ENCODE assay signal across 21 cellular contexts in genomic region chr3:47791193-47791855, GRCh38. TPM values are rescaled to one million over a fixed set of nuclear protein-coding genes. Genes with fewer than 3 reads are reported as not detected.
DNase-seq lines count a peak whose midpoint lies in the region; ATAC-seq, FAIRE-seq and TF ChIP-seq lines count a peak whose summit lies in the region.
"Had no signal": no experiment of that assay in that cellular context is flagged by ENCODE, and none has a peak within 500 bp of the region (broad histone marks: within the 10 kb centered on the region; RNA-seq: fewer than 3 reads in every experiment).

No MANE protein-coding gene starts in this region.

- H3K9me3 ChIP-seq in BLaER1 = peaks cover 16% of the 10 kb centered on the region
- H3K9me3 ChIP-seq in SK-N-MC (ENCODE audit: low read depth, low read length) = no peaks in the 10 kb centered on the region
- H3K9me3 ChIP-seq in HepG2 (ENCODE audit: low read length) = no peaks in the 10 kb centered on the region

- in situ Hi-C loops in HepG2 (cut with HindIII; ENCODE audit: extremely low pct_ligation_motif_present, low pct_unique_long_range_greater_than_20kb) = loop anchor here (5.0 kb wide), 1 partner anchor 274 kb away; no protein-coding TSS in a partner anchor

- no peak for TF ChIP-seq EP300 in HepG2 (IDR thresholded peaks at IDR 0.05; ENCODE audit: low read depth in 2 of 2, low read length in 2 of 2)
- no peak for TF ChIP-seq EP300 in HepG2 (CRISPR knock-in tag; IDR thresholded peaks at IDR 0.05; ENCODE audit: borderline replicate concordance)

- no peaks in the 10 kb centered on the region for H3K79me2 ChIP-seq in HepG2 (ENCODE audit: insufficient read depth, low read length)

- POLR2A ChIA-PET in HepG2 (lab: Yijun Ruan, JAX) = no interaction called here

- FAIRE-seq in HepG2 (lab: Jason Lieb, UNC) = no peak
- FAIRE-seq: GM12891, GM18507, H1 had no signal

- no TSS peak for BruUV-seq in HepG2 (replicated peaks; lab: Mats Ljungman, UMichigan)

- H2AFZ ChIP-seq in HepG2 (ENCODE audit: low read length) = no peak overlapping the region

- CTCF ChIA-PET in HepG2 (lab: Yijun Ruan, JAX; ENCODE audit: low intra/inter-chr PET ratio, low total read pairs) = no interaction called here

- H3K27ac ChIP-seq in BLaER1 (0 out of 2 replicates have a peak overlapping the region, but pooled peaks have one; percentile 30), SK-N-MC (peak overlapping the region; percentile 92), HepG2 (ENCODE audit: extremely low read length, insufficient read depth, low read length) (no peak overlapping the region)
- H3K27ac ChIP-seq: RWPE1 had no signal

- no peaks in the 10 kb centered on the region for H4K20me1 ChIP-seq in BLaER1
- no peaks in the 10 kb centered on the region for H4K20me1 ChIP-seq in HepG2 (ENCODE audit: insufficient read depth, low read length)

- no peak for TF ChIP-seq CTCF in HepG2 (CRISPR knock-in tag; IDR thresholded peaks at IDR 0.05)

- peak overlapping the region; percentile 40 for H3K4me2 ChIP-seq in BLaER1
- no peak overlapping the region for H3K4me2 ChIP-seq in HepG2 (ENCODE audit: low read depth, low read length)

- H3K27me3 ChIP-seq in BLaER1 (no peaks in the 10 kb centered on the region), HepG2 (ENCODE audit: control insufficient read depth in 1 of 2, insufficient read depth in 2 of 2, low read length in 2 of 2) (no peaks in the 10 kb centered on the region)

- DNase-seq in EL = peak; percentile 20
- peak; percentile 92 for DNase-seq in SK-N-MC (ENCODE audit: low read depth, low spot score)
- DNase-seq in HepG2 (ENCODE audit: low spot score) = no peak
- no peak for DNase-seq in SIG-M5 treated with dmso at 0.1 percent for 504 hours (lab: John Stamatoyannopoulos, UW; ENCODE audit: unreplicated experiment)
- DNase-seq in stimulated activated naive CD8-positive, alpha-beta T cell treated with anti-CD3 and anti-CD28 coated beads, Interleukin-15, Interleukin-2, amounts not matched to agents 100 U/mL and 50 U/mL, for 24 hours = no peak
- DNase-seq: Calu3; CD4-positive, CD25-positive, alpha-beta regulatory T cell; GDM1; IMR-90; NCI-H187 treated with DMSO at 0.1 percent for 48 hours; NCI-H2171 treated with DMSO at 0.1 percent for 48 hours; NCI-H446 treated with DMSO at 0.1 percent for 48 hours; OCI-M1; T-helper 2 cell had no signal

- H3K4me1 ChIP-seq in BLaER1 (peaks cover 17% of the 10 kb centered on the region), HepG2 (ENCODE audit: insufficient read depth, low read length) (peaks cover 21% of the 10 kb centered on the region)

- no peaks in the 10 kb centered on the region for H3K36me3 ChIP-seq in BLaER1
- H3K36me3 ChIP-seq in SK-N-MC (ENCODE audit: insufficient read depth, low read length) = no peaks in the 10 kb centered on the region
- no peaks in the 10 kb centered on the region for H3K36me3 ChIP-seq in HepG2 (replicated peaks in 1 of 2; ENCODE audit: control insufficient read depth in 1 of 2, insufficient read depth in 2 of 2, low read length in 2 of 2)

- intact Hi-C loops in HepG2 (cut with micrococcal nuclease; ENCODE audit: unreplicated experiment) = no loop called here

- TF ChIP-seq RAD21 in HepG2 (CRISPR knock-in tag; IDR thresholded peaks at IDR 0.05) = no peak

- no peak overlapping the region for H3K9ac ChIP-seq in BLaER1
- no peak overlapping the region for H3K9ac ChIP-seq in SK-N-MC (ENCODE audit: insufficient read length)
- no peak overlapping the region for H3K9ac ChIP-seq in HepG2 (ENCODE audit: insufficient read depth, low read depth, low read length)

- ATAC-seq in HepG2 (no peak), GM18858 (IDR thresholded peaks at IDR 0.05; ENCODE audit: unreplicated experiment) (no peak)
- no peak for ATAC-seq in stimulated activated naive CD8-positive, alpha-beta T cell treated with anti-CD3 and anti-CD28 coated beads, Interleukin-15, Interleukin-2, amounts not matched to agents 100 U/mL and 50 U/mL, for 24 hours
- ATAC-seq: SK-N-SH treated with all-trans-retinoic acid at 6 μM for 48 hours had no signal

- H3K4me3 ChIP-seq in BLaER1 (no peak overlapping the region), SK-N-MC (no peak overlapping the region), HepG2 (replicated peaks in 1 of 3; ENCODE audit: insufficient read depth in 1 of 3, low read depth in 2 of 3, low read length in 3 of 3) (no peak overlapping the region)

- WGBS in HepG2 (ENCODE audit: low lambda C conversion rate) = 74% methylated on average over 12 of the region's 16 CpGs

- no peak for TF ChIP-seq POLR2A in HepG2 (IDR thresholded peaks at IDR 0.05; ENCODE audit: insufficient read depth in 1 of 2, low read depth in 2 of 2, low read length in 2 of 2)

TF ChIP-seq in HepG2, 621 proteins besides CTCF, POLR2A, EP300 and RAD21:
- TF ChIP-seq ZNF121 (CRISPR knock-in tag; IDR thresholded peaks at IDR 0.05) = peak; percentile 47; the same call in 1 of the 2 replicates
- TF ChIP-seq NFE2L2 (IDR thresholded peaks at IDR 0.05; ENCODE audit: low read length) = no peak
- no peak for TF ChIP-seq MYC (CRISPR knock-in tag; IDR thresholded peaks at IDR 0.05; ENCODE audit: borderline replicate concordance)

RNA-seq across cellular contexts. Expression of gene SMARCC1, which starts 9.6 kb away (rescaled TPM):
- 53.6 and 58.4 TPM in 2 replicates for total RNA-seq in HepG2 (2016; rRNA removed; fragmentation: Illumina TruSeq; extraction: Trizol)
- 31.7 and 35.7 TPM in 2 replicates for total RNA-seq in HepG2 (2016; cell fraction: cytosol; rRNA removed; fragmentation: Illumina TruSeq; extraction: Trizol; ENCODE audit: low read depth)
- 46.9 and 62.8 TPM in 2 replicates for total RNA-seq in HepG2 (2016; cell fraction: insoluble cytoplasmic fraction; rRNA removed; fragmentation: Illumina TruSeq; extraction: Trizol)
- total RNA-seq in HepG2 (2016; cell fraction: membrane; rRNA removed; fragmentation: Illumina TruSeq; extraction: Trizol) = 19.5 and 23.9 TPM in 2 replicates
- 53.6 and 55.4 TPM in 2 replicates for total RNA-seq in HepG2 (2016; cell fraction: nucleus; rRNA removed; fragmentation: Illumina TruSeq; extraction: Trizol)
- polyA plus RNA-seq in HepG2 (2011; rRNA removed) = 38.3 and 47.9 TPM in 2 replicates
- polyA plus RNA-seq in HepG2 (2011; cell fraction: cytosol; rRNA removed) = 11.9 and 13.7 TPM in 2 replicates
- polyA plus RNA-seq in HepG2 (2011; cell fraction: nucleus; rRNA removed) = 28.8 and 29.2 TPM in 2 replicates
- 35.0 and 49.8 TPM in 2 replicates for polyA plus RNA-seq in HepG2 (2012)
- polyA plus RNA-seq in HepG2 (2016; cell fraction: cytosol; fragmentation: Illumina TruSeq; extraction: Trizol; ENCODE audit: low read depth) = 1.8 and 2.0 TPM in 2 replicates
- polyA plus RNA-seq in HepG2 (2016; cell fraction: insoluble cytoplasmic fraction; fragmentation: Illumina TruSeq; extraction: Trizol; ENCODE audit: low read depth) = 35.8 and 41.7 TPM in 2 replicates
- 4.7 and 6.4 TPM in 2 replicates for polyA plus RNA-seq in HepG2 (2016; cell fraction: membrane; fragmentation: Illumina TruSeq; extraction: Trizol; ENCODE audit: low read depth)
- polyA plus RNA-seq in HepG2 (2016; cell fraction: nucleus; fragmentation: Illumina TruSeq; extraction: Trizol; ENCODE audit: insufficient read depth, low read depth) = 53.2 and 60.9 TPM in 2 replicates
- polyA minus RNA-seq in HepG2 (2011; rRNA and poly(A)+ RNA removed; ENCODE audit: low replicate concordance) = 72.6 and 165 TPM in 2 replicates
- polyA minus RNA-seq in HepG2 (2011; cell fraction: cytosol; rRNA and poly(A)+ RNA removed) = 31.1 and 46.0 TPM in 2 replicates
- 73.1 and 73.5 TPM in 2 replicates for polyA minus RNA-seq in HepG2 (2011; cell fraction: nucleus; rRNA and poly(A)+ RNA removed)

RNA-seq across cellular contexts. Expression of gene DHX30, which starts 11.6 kb away (rescaled TPM):
- total RNA-seq in HepG2 (2016; rRNA removed; fragmentation: Illumina TruSeq; extraction: Trizol) = 45.6 and 59.4 TPM in 2 replicates
- total RNA-seq in HepG2 (2016; cell fraction: cytosol; rRNA removed; fragmentation: Illumina TruSeq; extraction: Trizol; ENCODE audit: low read depth) = 13.6 and 17.0 TPM in 2 replicates
- 38.6 and 62.5 TPM in 2 replicates for total RNA-seq in HepG2 (2016; cell fraction: insoluble cytoplasmic fraction; rRNA removed; fragmentation: Illumina TruSeq; extraction: Trizol)
- total RNA-seq in HepG2 (2016; cell fraction: membrane; rRNA removed; fragmentation: Illumina TruSeq; extraction: Trizol) = 22.4 and 24.3 TPM in 2 replicates
- 62.9 and 74.7 TPM in 2 replicates for total RNA-seq in HepG2 (2016; cell fraction: nucleus; rRNA removed; fragmentation: Illumina TruSeq; extraction: Trizol)
- 30.6 and 40.7 TPM in 2 replicates for polyA plus RNA-seq in HepG2 (2011; rRNA removed)
- polyA plus RNA-seq in HepG2 (2011; cell fraction: cytosol; rRNA removed) = 28.3 and 39.0 TPM in 2 replicates
- 163 and 197 TPM in 2 replicates for polyA plus RNA-seq in HepG2 (2011; cell fraction: nucleus; rRNA removed)
- 24.2 and 29.1 TPM in 2 replicates for polyA plus RNA-seq in HepG2 (2012)
- 11.0 and 12.5 TPM in 2 replicates for polyA plus RNA-seq in HepG2 (2016; cell fraction: cytosol; fragmentation: Illumina TruSeq; extraction: Trizol; ENCODE audit: low read depth)
- polyA plus RNA-seq in HepG2 (2016; cell fraction: insoluble cytoplasmic fraction; fragmentation: Illumina TruSeq; extraction: Trizol; ENCODE audit: low read depth) = 25.7 and 33.1 TPM in 2 replicates
- 9.0 and 9.5 TPM in 2 replicates for polyA plus RNA-seq in HepG2 (2016; cell fraction: membrane; fragmentation: Illumina TruSeq; extraction: Trizol; ENCODE audit: low read depth)
- polyA plus RNA-seq in HepG2 (2016; cell fraction: nucleus; fragmentation: Illumina TruSeq; extraction: Trizol; ENCODE audit: insufficient read depth, low read depth) = 92.0 and 98.7 TPM in 2 replicates
- polyA minus RNA-seq in HepG2 (2011; rRNA and poly(A)+ RNA removed; ENCODE audit: low replicate concordance) = 105 and 153 TPM in 2 replicates
- polyA minus RNA-seq in HepG2 (2011; cell fraction: cytosol; rRNA and poly(A)+ RNA removed) = 32.0 and 32.5 TPM in 2 replicates
- polyA minus RNA-seq in HepG2 (2011; cell fraction: nucleus; rRNA and poly(A)+ RNA removed) = 66.0 and 72.5 TPM in 2 replicates

Comparison
In these comparisons a context has a peak if more than half of its experiments do, and no peak if none do; other contexts are left out.
1. DNase-seq: peak in EL (single experiment) and SK-N-MC (single experiment); none in HepG2 (single experiment), SIG-M5 treated with dmso at 0.1 percent for 504 hours (single experiment) and stimulated activated naive CD8-positive, alpha-beta T cell treated with anti-CD3 and anti-CD28 coated beads, Interleukin-15, Interleukin-2, amounts not matched to agents 100 U/mL and 50 U/mL, for 24 hours (single experiment).